Comparison of ENCODE assay signal across 22 cellular contexts in the genomic region with DNA sequence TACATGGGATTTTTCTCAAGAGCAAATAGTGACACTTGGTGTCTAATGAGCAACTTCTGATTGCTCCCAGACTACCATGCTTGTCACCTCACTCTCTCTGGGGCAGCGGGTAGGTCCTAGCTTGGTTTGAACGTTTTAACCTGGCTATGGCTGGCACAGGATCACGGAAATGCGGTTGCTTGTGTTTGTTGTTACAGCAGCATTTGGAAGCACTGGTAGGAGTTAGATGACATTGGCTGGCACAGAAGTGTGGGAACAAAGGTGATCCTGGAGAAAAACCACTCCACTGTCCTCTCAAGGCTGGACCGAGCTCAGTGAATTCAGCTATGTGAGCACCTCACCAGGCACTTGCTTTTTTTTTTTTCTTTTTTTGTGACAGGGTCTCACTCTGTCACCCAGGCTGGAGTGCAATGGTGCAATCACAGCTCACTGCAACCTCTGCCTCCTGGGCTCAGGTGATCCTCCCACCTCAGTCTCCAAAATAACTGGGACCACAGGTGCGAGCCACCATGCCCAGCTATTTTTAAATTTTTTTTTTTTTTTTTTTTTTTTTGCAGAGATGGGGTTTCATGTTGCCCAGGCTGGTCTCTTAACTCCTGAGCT. TPM values are rescaled to one million over a fixed set of nuclear protein-coding genes. Genes with fewer than 3 reads are reported as not detected.
DNase-seq lines count a peak whose midpoint lies in the region; ATAC-seq and TF ChIP-seq lines count a peak whose summit lies in the region.
"Had no signal": no experiment of that assay in that cellular context is flagged by ENCODE, and none has a peak within 500 bp of the region (broad histone marks: within the 10 kb centered on the region; RNA-seq: fewer than 3 reads in every experiment).

No MANE protein-coding gene starts in this region.

- H3K4me3 Mint-ChIP-seq in activated naive CD4-positive, alpha-beta T cell treated with anti-CD3 and anti-CD28 coated beads, Interleukin-2, amount 10 ng/mL, durations not matched to agents 7 days and 5 days = no peak overlapping the region
- H3K4me3 Mint-ChIP-seq: activated naive CD4-positive, alpha-beta T cell treated with anti-CD3 and anti-CD28 coated beads for 36 hours had no signal

- no peak for TF ChIP-seq CTCF in thoracic aorta (IDR thresholded peaks at IDR 0.05)
- TF ChIP-seq CTCF in GM20000 (IDR thresholded peaks at IDR 0.05; ENCODE audit: extremely low read depth, missing control alignments) = no peak

- H3K36me3 Mint-ChIP-seq in activated naive CD4-positive, alpha-beta T cell treated with anti-CD3 and anti-CD28 coated beads, Interleukin-2, amount 10 ng/mL, durations not matched to agents 7 days and 5 days = peaks cover 18% of the 10 kb centered on the region
- H3K36me3 Mint-ChIP-seq: WTC11 had no signal

- no peak for ATAC-seq in thoracic aorta (ENCODE audit: insufficient number of reproducible peaks, low FRiP score, low read depth)
- ATAC-seq in GM19324 (IDR thresholded peaks at IDR 0.05; ENCODE audit: low FRiP score, unreplicated experiment) = no peak
- ATAC-seq: mucosa of descending colon; stimulated activated naive CD8-positive, alpha-beta T cell treated with anti-CD3 and anti-CD28 coated beads, Interleukin-15, Interleukin-2, amounts not matched to agents 100 U/mL and 50 U/mL, for 24 hours; WTC11 had no signal

- no peak for DNase-seq in activated naive CD4-positive, alpha-beta T cell treated with anti-CD3 and anti-CD28 coated beads, Interleukin-2, amount 10 ng/mL, durations not matched to agents 7 days and 5 days
- no peak for DNase-seq in activated naive CD4-positive, alpha-beta T cell treated with Interleukin-2 at 50 U/mL for 16 hours
- DNase-seq in NCI-H2029 (lab: John Stamatoyannopoulos, UW) (peak; percentile 64), mucosa of gallbladder (ENCODE audit: low spot score) (peak; percentile 66), thoracic aorta (ENCODE audit: low spot score) (no peak), GM20000 (ENCODE audit: low spot score) (no peak), NCI-H82 (lab: John Stamatoyannopoulos, UW) (no peak)
- DNase-seq: activated naive CD4-positive, alpha-beta T cell treated with anti-CD3 and anti-CD28 coated beads for 36 hours; activated T-cell treated with anti-CD3 and anti-CD28 coated beads, Interleukin-2, amount 50 U/mL, for 1 hour; C1 segment of cervical spinal cord; DMS153; H7; NCI-H1105 treated with DMSO at 0.1 percent for 48 hours; NCI-H526 treated with DMSO at 0.1 percent for 48 hours; stimulated activated naive CD8-positive, alpha-beta T cell treated with anti-CD3 and anti-CD28 coated beads, Interleukin-15, Interleukin-2, amounts not matched to agents 100 U/mL and 50 U/mL, for 24 hours; T1000; upper lobe of left lung had no signal

- H3K4me1 ChIP-seq in thoracic aorta (ENCODE audit: control insufficient read depth in 1 of 2, low read depth in 2 of 2) = peaks cover 52 to 67% of the 10 kb centered on the region in 2 donors

- H3K4me1 Mint-ChIP-seq in activated naive CD4-positive, alpha-beta T cell treated with anti-CD3 and anti-CD28 coated beads, Interleukin-2, amount 10 ng/mL, durations not matched to agents 7 days and 5 days = peaks cover 37% of the 10 kb centered on the region

- H3K27me3 ChIP-seq in thoracic aorta (replicated peaks; ENCODE audit: insufficient read depth) = no peaks in the 10 kb centered on the region
- H3K27me3 ChIP-seq: upper lobe of left lung had no signal

- H3K27ac Mint-ChIP-seq in activated naive CD4-positive, alpha-beta T cell treated with anti-CD3 and anti-CD28 coated beads, Interleukin-2, amount 10 ng/mL, durations not matched to agents 7 days and 5 days = peak overlapping the region; percentile 34
- H3K27ac Mint-ChIP-seq: WTC11 had no signal

- H3K36me3 ChIP-seq in thoracic aorta = no peaks in the 10 kb centered on the region
- H3K36me3 ChIP-seq: upper lobe of left lung had no signal

- no peak overlapping the region for H3K4me3 ChIP-seq in thoracic aorta
- H3K4me3 ChIP-seq: mucosa of descending colon, smooth muscle cell, upper lobe of left lung had no signal

- H3K9me3 Mint-ChIP-seq in activated naive CD4-positive, alpha-beta T cell treated with anti-CD3 and anti-CD28 coated beads, Interleukin-2, amount 10 ng/mL, durations not matched to agents 7 days and 5 days = no peaks in the 10 kb centered on the region
- H3K9me3 Mint-ChIP-seq: activated naive CD4-positive, alpha-beta T cell treated with anti-CD3 and anti-CD28 coated beads for 36 hours; WTC11 had no signal

- H3K9me3 ChIP-seq in thoracic aorta = no peaks in the 10 kb centered on the region
- H3K9me3 ChIP-seq: mucosa of descending colon, upper lobe of left lung had no signal

- H3K27me3 Mint-ChIP-seq in activated naive CD4-positive, alpha-beta T cell treated with anti-CD3 and anti-CD28 coated beads, Interleukin-2, amount 10 ng/mL, durations not matched to agents 7 days and 5 days = peaks cover 3% of the 10 kb centered on the region

- CTCF ChIA-PET in activated naive CD4-positive, alpha-beta T cell treated with anti-CD3 and anti-CD28 coated beads, Interleukin-2, amount 10 ng/mL, durations not matched to agents 7 days and 5 days (lab: Charles Lee) = interaction anchor here (1.3 to 7.3 kb wide), 5 partner anchors 26 to 210 kb away, joined by 3 to 184 read pairs (median 20); no protein-coding TSS in a partner anchor

- H3K27ac ChIP-seq in thoracic aorta = peak overlapping the region; percentile 69 to 92
- H3K27ac ChIP-seq: epithelial cell of prostate had no signal

RNA-seq across cellular contexts. Expression of a gene that starts 3.5 kb away (rescaled TPM):
- total RNA-seq in mucosa of gallbladder (100 TPM), thoracic aorta (100 to 1,000 TPM; 151 to 311 TPM)

Comparison
In these comparisons a context has a peak if more than half of its experiments do, and no peak if none do; other contexts are left out.
1. DNase-seq: peak in NCI-H2029 (single experiment) and mucosa of gallbladder (single experiment); none in activated naive CD4-positive, alpha-beta T cell treated with anti-CD3 and anti-CD28 coated beads, Interleukin-2, amount 10 ng/mL, durations not matched to agents 7 days and 5 days (single experiment), activated naive CD4-positive, alpha-beta T cell treated with Interleukin-2 at 50 U/mL for 16 hours (single experiment), thoracic aorta (single experiment), GM20000 (single experiment) and NCI-H82 (single experiment).